In genomic region chr20:38962898-38963484, GRCh38 we compare ENCODE assay signal across 1 cellular context.
TF ChIP-seq lines count a peak whose summit lies in the region.

No MANE protein-coding gene starts in this region.

TF ChIP-seq in GM23338, 12 proteins besides CTCF, POLR2A, EP300 and RAD21 (continued from another document):
- TF ChIP-seq ZNF462 (CRISPR knock-in tag; IDR thresholded peaks at IDR 0.05): no peak
- TF ChIP-seq NANOG (IDR thresholded peaks at IDR 0.05; ENCODE audit: borderline replicate concordance): no peak
- TF ChIP-seq EZH2 (IDR thresholded peaks at IDR 0.05; ENCODE audit: low read depth, unreplicated experiment): no peak
- no peak for TF ChIP-seq ETS1 (IDR thresholded peaks at IDR 0.05)
- no peak for TF ChIP-seq JUNB (IDR thresholded peaks at IDR 0.05; ENCODE audit: unreplicated experiment)
- TF ChIP-seq, protein P1, sequence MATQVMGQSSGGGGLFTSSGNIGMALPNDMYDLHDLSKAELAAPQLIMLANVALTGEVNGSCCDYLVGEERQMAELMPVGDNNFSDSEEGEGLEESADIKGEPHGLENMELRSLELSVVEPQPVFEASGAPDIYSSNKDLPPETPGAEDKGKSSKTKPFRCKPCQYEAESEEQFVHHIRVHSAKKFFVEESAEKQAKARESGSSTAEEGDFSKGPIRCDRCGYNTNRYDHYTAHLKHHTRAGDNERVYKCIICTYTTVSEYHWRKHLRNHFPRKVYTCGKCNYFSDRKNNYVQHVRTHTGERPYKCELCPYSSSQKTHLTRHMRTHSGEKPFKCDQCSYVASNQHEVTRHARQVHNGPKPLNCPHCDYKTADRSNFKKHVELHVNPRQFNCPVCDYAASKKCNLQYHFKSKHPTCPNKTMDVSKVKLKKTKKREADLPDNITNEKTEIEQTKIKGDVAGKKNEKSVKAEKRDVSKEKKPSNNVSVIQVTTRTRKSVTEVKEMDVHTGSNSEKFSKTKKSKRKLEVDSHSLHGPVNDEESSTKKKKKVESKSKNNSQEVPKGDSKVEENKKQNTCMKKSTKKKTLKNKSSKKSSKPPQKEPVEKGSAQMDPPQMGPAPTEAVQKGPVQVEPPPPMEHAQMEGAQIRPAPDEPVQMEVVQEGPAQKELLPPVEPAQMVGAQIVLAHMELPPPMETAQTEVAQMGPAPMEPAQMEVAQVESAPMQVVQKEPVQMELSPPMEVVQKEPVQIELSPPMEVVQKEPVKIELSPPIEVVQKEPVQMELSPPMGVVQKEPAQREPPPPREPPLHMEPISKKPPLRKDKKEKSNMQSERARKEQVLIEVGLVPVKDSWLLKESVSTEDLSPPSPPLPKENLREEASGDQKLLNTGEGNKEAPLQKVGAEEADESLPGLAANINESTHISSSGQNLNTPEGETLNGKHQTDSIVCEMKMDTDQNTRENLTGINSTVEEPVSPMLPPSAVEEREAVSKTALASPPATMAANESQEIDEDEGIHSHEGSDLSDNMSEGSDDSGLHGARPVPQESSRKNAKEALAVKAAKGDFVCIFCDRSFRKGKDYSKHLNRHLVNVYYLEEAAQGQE (IDR thresholded peaks at IDR 0.05; ENCODE audit: unreplicated experiment): no peak
- no peak for TF ChIP-seq EZH2phosphoT487 (IDR thresholded peaks at IDR 0.05; ENCODE audit: unreplicated experiment)
- TF ChIP-seq CREB1 (CRISPR knock-in tag; IDR thresholded peaks at IDR 0.05; ENCODE audit: low read depth): no peak
- no peak for TF ChIP-seq STAT1 (IDR thresholded peaks at IDR 0.05; ENCODE audit: unreplicated experiment)
- TF ChIP-seq ZNF114 (CRISPR knock-in tag; IDR thresholded peaks at IDR 0.05): no peak
TF ChIP-seq in GM23338: peak in this region for 0.
